ENCODE assay signal across 19 cellular contexts in the genomic region with DNA sequence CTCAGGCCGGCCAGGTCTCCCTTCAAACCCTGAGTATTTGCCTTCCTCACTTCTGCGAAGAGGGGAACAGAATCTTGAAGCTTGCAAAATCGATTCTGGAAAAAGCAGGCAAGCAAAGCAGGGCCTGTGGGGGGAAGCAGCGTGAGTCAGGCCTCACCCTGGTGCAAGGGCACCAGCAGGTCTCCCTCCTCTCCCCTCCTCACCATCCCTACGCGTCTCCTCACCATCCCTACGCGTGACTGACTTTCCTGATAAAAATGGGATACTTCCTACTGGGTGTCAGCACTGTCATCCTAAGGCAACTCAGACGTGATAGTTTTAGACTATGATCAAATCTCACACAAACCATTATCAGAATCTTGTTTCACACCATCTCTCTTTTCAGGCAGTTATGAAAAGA. TPM values are rescaled to one million over a fixed set of nuclear protein-coding genes. Genes with fewer than 3 reads are reported as not detected.
DNase-seq lines count a peak whose midpoint lies in the region; ATAC-seq, FAIRE-seq and TF ChIP-seq lines count a peak whose summit lies in the region.
"Had no signal": no experiment of that assay in that cellular context is flagged by ENCODE, and none has a peak within 500 bp of the region (broad histone marks: within the 10 kb centered on the region; RNA-seq: fewer than 3 reads in every experiment).

No MANE protein-coding gene starts in this region.

- H2AK5ac ChIP-seq in H1 (ENCODE audit: low read depth, low read length) = no peak overlapping the region

- H2BK5ac ChIP-seq in H1 (ENCODE audit: low read depth, low read length) = no peak overlapping the region

- H3K9ac ChIP-seq in H1 (replicated peaks in 1 of 4; ENCODE audit: extremely low read depth in 1 of 4, low read depth in 3 of 4, low read length in 3 of 4) (peak overlapping the region in 1 of 4 experiments; percentile 47; a peak in 1 of 7 replicates), neural progenitor cell (no peak overlapping the region)

- peaks cover 30% of the 10 kb centered on the region for H3K36me3 Mint-ChIP-seq in neural progenitor cell

- TF ChIP-seq CTCF in H1 (IDR thresholded peaks at IDR 0.05; ENCODE audit: control extremely low read depth in 1 of 3, insufficient read depth in 1 of 3, low read depth in 1 of 3, low read length in 3 of 3) (no peak), neural progenitor cell (IDR thresholded peaks at IDR 0.05) (no peak)

- peaks cover 3 to 12% (median 7%) of the 10 kb centered on the region in 4 experiments for H3K4me1 ChIP-seq in H1 (replicated peaks in 1 of 4; ENCODE audit: control insufficient read depth in 3 of 4, insufficient read depth in 4 of 4, low read length in 3 of 4)
- peaks cover 12% of the 10 kb centered on the region for H3K4me1 ChIP-seq in neural progenitor cell
- H3K4me1 ChIP-seq: Caco-2 had no signal

- H3K23ac ChIP-seq in H1 (ENCODE audit: insufficient read length) = no peak overlapping the region

- H2BK20ac ChIP-seq in H1 (ENCODE audit: low read length) = no peak overlapping the region

- no peak overlapping the region for H3K4me3 Mint-ChIP-seq in neural progenitor cell
- H3K4me3 Mint-ChIP-seq: activated CD4-positive, alpha-beta memory T cell treated with anti-CD3 and anti-CD28 coated beads, Interleukin-2, amount 10 ng/mL, durations not matched to agents 7 days and 5 days; HFFc6 had no signal

- H3K4me1 Mint-ChIP-seq in neural progenitor cell = peaks cover 27% of the 10 kb centered on the region

- no peak overlapping the region for H3K14ac ChIP-seq in H1 (ENCODE audit: insufficient read length)

- H3K4me2 ChIP-seq in H1 (ENCODE audit: insufficient read depth in 1 of 2, low read depth in 2 of 2, low read length in 2 of 2) (peak overlapping the region; percentile 40 to 51), neural progenitor cell (peak overlapping the region; percentile 18)

- peaks cover 24% of the 10 kb centered on the region for H3F3A ChIP-seq in neural progenitor cell (ENCODE audit: low read depth)

- no peaks in the 10 kb centered on the region for H3K9me3 Mint-ChIP-seq in neural progenitor cell
- H3K9me3 Mint-ChIP-seq: activated CD4-positive, alpha-beta memory T cell treated with anti-CD3 and anti-CD28 coated beads, Interleukin-2, amount 10 ng/mL, durations not matched to agents 7 days and 5 days; activated naive CD4-positive, alpha-beta T cell treated with anti-CD3 and anti-CD28 coated beads, Interleukin-2, amount 50 U/mL, for 72 hours; HFFc6 had no signal

- DNase-seq in H7 (peak; percentile 71), RCC 7860 (ENCODE audit: low spot score) (peak; percentile 70), H1 (ENCODE audit: low read depth in 1 of 2, low spot score in 2 of 2) (no peak), neural progenitor cell (ENCODE audit: low spot score) (no peak), T1000 (lab: John Stamatoyannopoulos, UW) (no peak), DMS53 treated with DMSO at 0.1 percent for 48 hours (lab: John Stamatoyannopoulos, UW; ENCODE audit: unreplicated experiment) (no peak), EL (no peak)
- DNase-seq: activated CD4-positive, alpha-beta memory T cell treated with anti-CD3 and anti-CD28 coated beads, Interleukin-2, amount 10 ng/mL, durations not matched to agents 7 days and 5 days; activated T-cell treated with anti-CD3 and anti-CD28 coated beads, Interleukin-2, amount 50 U/mL, for 1 hour; Caco-2; HFFc6; left ventricle myocardium superior; NCI-H146; stimulated activated CD8-positive, alpha-beta memory T cell treated with anti-CD3 and anti-CD28 coated beads, Interleukin-4, amount 100 ng/mL, for 48 hours; T-helper 1 cell had no signal

- H3K79me1 ChIP-seq in H1 (ENCODE audit: low read depth, low read length) = no peaks in the 10 kb centered on the region; the same call in 1 of the 2 replicates

- H3K23me2 ChIP-seq in H1 (ENCODE audit: low read depth, low read length) = no peaks in the 10 kb centered on the region

- H4K91ac ChIP-seq in H1 (replicated peaks; ENCODE audit: insufficient read length, low read length) = no peak overlapping the region

- TF ChIP-seq EP300 in H1 (IDR thresholded peaks at IDR 0.05; ENCODE audit: borderline replicate concordance in 1 of 2, low read depth in 2 of 2, low read length in 2 of 2) = no peak

- no peak overlapping the region for H3K56ac ChIP-seq in H1 (replicated peaks; ENCODE audit: insufficient read length, low read depth, low read length)

- no peak overlapping the region for H4K5ac ChIP-seq in H1 (ENCODE audit: insufficient read length, low read depth, low read length)

- no peak for TF ChIP-seq RAD21 in H1 (IDR thresholded peaks at IDR 0.05 in 1 of 2, conservative IDR thresholded peaks at IDR 0.05 in 1 of 2; ENCODE audit: low read depth in 2 of 2, low read length in 2 of 2)

- CTCF ChIA-PET in H1 (lab: Charles Lee; ENCODE audit: partially characterized antibody) = interaction anchor here (1.8 to 4.6 kb wide), 3 partner anchors 8 to 34 kb away, joined by 7 to 44 read pairs (median 17); no protein-coding TSS in a partner anchor

- no peaks in the 10 kb centered on the region for H3K79me2 ChIP-seq in H1 (ENCODE audit: control insufficient read depth in 1 of 2, insufficient read depth in 2 of 2, low read length in 2 of 2)
- H3K79me2 ChIP-seq in neural progenitor cell (ENCODE audit: low read depth) = no peaks in the 10 kb centered on the region

- no peak overlapping the region for H3K4me3 ChIP-seq in H7 (ENCODE audit: insufficient read depth, low read depth, low read length)
- peak overlapping the region in 1 of 4 experiments; percentile 12; a peak in 2 of 8 replicates for H3K4me3 ChIP-seq in H1 (ENCODE audit: extremely low read depth in 1 of 4, insufficient read depth in 2 of 4, low read depth in 3 of 4, low read length in 4 of 4)
- H3K4me3 ChIP-seq in neural progenitor cell = no peak overlapping the region
- H3K4me3 ChIP-seq: breast epithelium had no signal

- peak overlapping the region; percentile 51 for H3K18ac ChIP-seq in H1 (ENCODE audit: extremely low read depth, low read length)

- H4K8ac ChIP-seq in H1 (ENCODE audit: extremely low read depth, insufficient read depth, low read length) = peak overlapping the region; percentile 51; the same call in 1 of the 2 replicates

- WGBS in H1 (ENCODE audit: extremely low coverage in 1 of 2, insufficient coverage in 1 of 2, insufficient read length in 1 of 2, insufficient replicate concordance in 2 of 2, low coverage in 1 of 2, low lambda C conversion rate in 2 of 2, missing lambda C conversion rate in 1 of 2), 2 experiments = 53% methylated on average over 9 of the region's 9 CpGs; no CpG with 5 or more reads in 1 of the 2 experiments

- ATAC-seq in HG02678 (IDR thresholded peaks at IDR 0.05; ENCODE audit: unreplicated experiment) = no peak
- ATAC-seq: activated naive CD4-positive, alpha-beta T cell treated with anti-CD3 and anti-CD28 coated beads, Interleukin-2, amount 50 U/mL, for 72 hours; left ventricle myocardium superior had no signal

- H4K20me1 ChIP-seq in H1 (replicated peaks in 1 of 2; ENCODE audit: control insufficient read depth in 1 of 2, insufficient read depth in 2 of 2, low read length in 2 of 2) (peaks cover 6% of the 10 kb centered on the region in 2 experiments), neural progenitor cell (ENCODE audit: low read depth) (peaks cover 5% of the 10 kb centered on the region)

- no peak for TF ChIP-seq POLR2A in H1 (IDR thresholded peaks at IDR 0.05; ENCODE audit: control extremely low read depth in 1 of 2, low read depth in 2 of 2, low read length in 2 of 2)

- H2BK15ac ChIP-seq in H1 (ENCODE audit: low read length) = peak overlapping the region; percentile 73; the same call in 1 of the 2 replicates

- peaks cover 23% of the 10 kb centered on the region for H3K36me3 ChIP-seq in H7 (replicated peaks; ENCODE audit: control insufficient read depth, insufficient read depth, low read length)
- H3K36me3 ChIP-seq in H1 (ENCODE audit: control insufficient read depth in 2 of 4, insufficient read depth in 4 of 4, low read length in 3 of 4) = peaks cover 11 to 39% (median 23%) of the 10 kb centered on the region in 4 experiments; a peak in 7 of 8 replicates
- H3K36me3 ChIP-seq in neural progenitor cell = peaks cover 10% of the 10 kb centered on the region

- peaks cover 3% of the 10 kb centered on the region for H3K27me3 Mint-ChIP-seq in neural progenitor cell (ENCODE audit: insufficient read depth, low read depth)
- H3K27me3 Mint-ChIP-seq: activated CD4-positive, alpha-beta memory T cell treated with anti-CD3 and anti-CD28 coated beads, Interleukin-2, amount 10 ng/mL, durations not matched to agents 7 days and 5 days had no signal

- H3K27ac ChIP-seq in H1 (ENCODE audit: low read depth, low read length) (no peak overlapping the region), neural progenitor cell (no peak overlapping the region)
- H3K27ac ChIP-seq: breast epithelium had no signal

- no peak overlapping the region for H2BK12ac ChIP-seq in H1 (ENCODE audit: low read depth, low read length)

- H2AFZ ChIP-seq in H1 (ENCODE audit: low read length) (no peak overlapping the region), neural progenitor cell (replicated peaks) (no peak overlapping the region)

- FAIRE-seq in RCC 7860 (lab: Jason Lieb, UNC) (peak; percentile 79), H1 (lab: Jason Lieb, UNC) (no peak)

- no peak overlapping the region for H2BK120ac ChIP-seq in H1 (replicated peaks; ENCODE audit: low read depth, low read length)

- H3K27ac Mint-ChIP-seq in neural progenitor cell = no peak overlapping the region
- H3K27ac Mint-ChIP-seq: activated CD4-positive, alpha-beta memory T cell treated with anti-CD3 and anti-CD28 coated beads, Interleukin-2, amount 10 ng/mL, durations not matched to agents 7 days and 5 days; HFFc6 had no signal

- peaks cover 0 to 7% of the 10 kb centered on the region in 2 experiments; a peak in 1 of 4 replicates for H3K9me3 ChIP-seq in H1 (ENCODE audit: insufficient read depth in 2 of 2, low read depth in 1 of 2, low read length in 1 of 2)
- no peaks in the 10 kb centered on the region for H3K9me3 ChIP-seq in neural progenitor cell (ENCODE audit: low read depth)
- H3K9me3 ChIP-seq: breast epithelium, Caco-2 had no signal

- POLR2A ChIA-PET in H1 (lab: Charles Lee; ENCODE audit: partially characterized antibody) = no interaction called here

- H3K4ac ChIP-seq in H1 (replicated peaks; ENCODE audit: insufficient read length, low read depth, low read length) = no peak overlapping the region

- H3K27me3 ChIP-seq in H7 (ENCODE audit: control insufficient read depth, insufficient read depth, low read length) = no peaks in the 10 kb centered on the region
- no peaks in the 10 kb centered on the region for H3K27me3 ChIP-seq in H1 (replicated peaks in 1 of 4; ENCODE audit: control insufficient read depth in 3 of 4, extremely low read depth in 1 of 4, insufficient read depth in 3 of 4, low read length in 3 of 4)
- no peaks in the 10 kb centered on the region for H3K27me3 ChIP-seq in neural progenitor cell
- H3K27me3 ChIP-seq: breast epithelium had no signal

RNA-seq across cellular contexts. Expression of a gene that starts 12.1 kb away (rescaled TPM):
- total RNA-seq in H7 (2014; rRNA removed; shearing (Covaris generic)) = 12.5 and 18.6 TPM in 2 replicates
- 24.8 and 25.4 TPM in 2 replicates for total RNA-seq in H1 (2021; fragmentation: NEBNext Ultra II Directional; extraction: Animal tissue kit (Norgen Biotek cat#: 25700))
- polyA plus RNA-seq in H1 (2011; rRNA removed) = 24.7 and 30.8 TPM in 2 replicates
- polyA plus RNA-seq in H1 (2011; cell fraction: cytosol; rRNA removed) = 18.8 TPM
- polyA plus RNA-seq in H1 (2011; cell fraction: nucleus; rRNA removed) = 25.5 TPM
- 17.4 to 22.2 TPM (median 19.4 TPM) in 4 replicates for polyA plus RNA-seq in H1 (2012, experiment 1 of 2)
- polyA plus RNA-seq in H1 (2012, experiment 2 of 2) = 22.8 TPM
- 40.7 TPM for polyA plus RNA-seq in H1 (2013, experiment 1 of 2)
- 45.4 TPM for polyA plus RNA-seq in H1 (2013, experiment 2 of 2)
- polyA minus RNA-seq in H1 (2011; rRNA and poly(A)+ RNA removed) = 12.8 and 26.1 TPM in 2 replicates
- polyA minus RNA-seq in H1 (2011; cell fraction: cytosol; rRNA and poly(A)+ RNA removed) = 6.6 TPM
- polyA minus RNA-seq in H1 (2011; cell fraction: nucleus; rRNA and poly(A)+ RNA removed) = 6.8 TPM
- 18.3 and 47.4 TPM in 2 replicates for total RNA-seq in neural progenitor cell (ENCODE audit: low replicate concordance)

RNA-seq across cellular contexts. Expression of a gene that starts 37.3 kb away (rescaled TPM):
- 0.48 TPM in 1 of 2 replicates, not detected in the other for total RNA-seq in H7 (2014; rRNA removed; shearing (Covaris generic))
- not detected in 2 replicates for total RNA-seq in H1 (2021; fragmentation: NEBNext Ultra II Directional; extraction: Animal tissue kit (Norgen Biotek cat#: 25700))
- polyA plus RNA-seq in H1 (2011; rRNA removed) = not detected in 2 replicates
- polyA plus RNA-seq in H1 (2011; cell fraction: cytosol; rRNA removed) = not detected
- not detected for polyA plus RNA-seq in H1 (2011; cell fraction: nucleus; rRNA removed)
- not detected in 4 replicates for polyA plus RNA-seq in H1 (2012, experiment 1 of 2)
- polyA plus RNA-seq in H1 (2012, experiment 2 of 2) = not detected
- not detected for polyA plus RNA-seq in H1 (2013, experiment 1 of 2)
- polyA plus RNA-seq in H1 (2013, experiment 2 of 2) = not detected
- polyA minus RNA-seq in H1 (2011; rRNA and poly(A)+ RNA removed) = not detected in 2 replicates
- not detected for polyA minus RNA-seq in H1 (2011; cell fraction: cytosol; rRNA and poly(A)+ RNA removed)
- not detected for polyA minus RNA-seq in H1 (2011; cell fraction: nucleus; rRNA and poly(A)+ RNA removed)
- not detected in 2 replicates for total RNA-seq in neural progenitor cell (ENCODE audit: low replicate concordance)
- total RNA-seq: breast epithelium, Caco-2, HFFc6, left ventricle myocardium superior, subcutaneous adipose tissue had no signal

RNA-seq across cellular contexts. Expression of a gene that starts 50.4 kb away (rescaled TPM):
- total RNA-seq in H7 (2014; rRNA removed; shearing (Covaris generic)) = 1.4 and 2.1 TPM in 2 replicates
- 1.9 and 2.0 TPM in 2 replicates for total RNA-seq in H1 (2021; fragmentation: NEBNext Ultra II Directional; extraction: Animal tissue kit (Norgen Biotek cat#: 25700))
- 1.2 and 1.7 TPM in 2 replicates for polyA plus RNA-seq in H1 (2011; rRNA removed)
- 1.1 TPM for polyA plus RNA-seq in H1 (2011; cell fraction: cytosol; rRNA removed)
- 2.4 TPM for polyA plus RNA-seq in H1 (2011; cell fraction: nucleus; rRNA removed)
- polyA plus RNA-seq in H1 (2012, experiment 1 of 2) = 0.58 to 2.6 TPM (median 1.4 TPM) in 4 replicates
- polyA plus RNA-seq in H1 (2012, experiment 2 of 2) = not detected
- 2.3 TPM for polyA plus RNA-seq in H1 (2013, experiment 1 of 2)
- 1.3 TPM for polyA plus RNA-seq in H1 (2013, experiment 2 of 2)
- polyA minus RNA-seq in H1 (2011; rRNA and poly(A)+ RNA removed) = 0.63 and 0.85 TPM in 2 replicates
- 1.6 TPM for polyA minus RNA-seq in H1 (2011; cell fraction: cytosol; rRNA and poly(A)+ RNA removed)
- 4.6 TPM for polyA minus RNA-seq in H1 (2011; cell fraction: nucleus; rRNA and poly(A)+ RNA removed)
- 2.9 TPM in 1 of 2 replicates, not detected in the other for total RNA-seq in neural progenitor cell (ENCODE audit: low replicate concordance)

Comparison
In these comparisons a context has a peak if more than half of its experiments do, and no peak if none do; other contexts are left out.
1. DNase-seq: peak in H7 (single experiment) and RCC 7860 (single experiment); none in H1 (0 of 2), neural progenitor cell (single experiment), T1000 (single experiment), DMS53 treated with DMSO at 0.1 percent for 48 hours (single experiment) and EL (single experiment).